1 cellular context compared by ENCODE assay signal in genomic region chr7:94980418-94981142, GRCh38.
TF ChIP-seq lines count a peak whose summit lies in the region.

No MANE protein-coding gene starts in this region.

TF ChIP-seq in HepG2, 621 proteins besides CTCF, POLR2A, EP300 and RAD21 (continued from another document and continues in another):
- TF ChIP-seq, protein P1, sequence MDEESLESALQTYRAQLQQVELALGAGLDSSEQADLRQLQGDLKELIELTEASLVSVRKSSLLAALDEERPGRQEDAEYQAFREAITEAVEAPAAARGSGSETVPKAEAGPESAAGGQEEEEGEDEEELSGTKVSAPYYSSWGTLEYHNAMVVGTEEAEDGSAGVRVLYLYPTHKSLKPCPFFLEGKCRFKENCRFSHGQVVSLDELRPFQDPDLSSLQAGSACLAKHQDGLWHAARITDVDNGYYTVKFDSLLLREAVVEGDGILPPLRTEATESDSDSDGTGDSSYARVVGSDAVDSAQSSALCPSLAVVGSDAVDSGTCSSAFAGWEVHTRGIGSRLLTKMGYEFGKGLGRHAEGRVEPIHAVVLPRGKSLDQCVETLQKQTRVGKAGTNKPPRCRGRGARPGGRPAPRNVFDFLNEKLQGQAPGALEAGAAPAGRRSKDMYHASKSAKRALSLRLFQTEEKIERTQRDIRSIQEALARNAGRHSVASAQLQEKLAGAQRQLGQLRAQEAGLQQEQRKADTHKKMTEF (CRISPR knock-in tag; IDR thresholded peaks at IDR 0.05) = peak; percentile 83
- TF ChIP-seq, protein P2, sequence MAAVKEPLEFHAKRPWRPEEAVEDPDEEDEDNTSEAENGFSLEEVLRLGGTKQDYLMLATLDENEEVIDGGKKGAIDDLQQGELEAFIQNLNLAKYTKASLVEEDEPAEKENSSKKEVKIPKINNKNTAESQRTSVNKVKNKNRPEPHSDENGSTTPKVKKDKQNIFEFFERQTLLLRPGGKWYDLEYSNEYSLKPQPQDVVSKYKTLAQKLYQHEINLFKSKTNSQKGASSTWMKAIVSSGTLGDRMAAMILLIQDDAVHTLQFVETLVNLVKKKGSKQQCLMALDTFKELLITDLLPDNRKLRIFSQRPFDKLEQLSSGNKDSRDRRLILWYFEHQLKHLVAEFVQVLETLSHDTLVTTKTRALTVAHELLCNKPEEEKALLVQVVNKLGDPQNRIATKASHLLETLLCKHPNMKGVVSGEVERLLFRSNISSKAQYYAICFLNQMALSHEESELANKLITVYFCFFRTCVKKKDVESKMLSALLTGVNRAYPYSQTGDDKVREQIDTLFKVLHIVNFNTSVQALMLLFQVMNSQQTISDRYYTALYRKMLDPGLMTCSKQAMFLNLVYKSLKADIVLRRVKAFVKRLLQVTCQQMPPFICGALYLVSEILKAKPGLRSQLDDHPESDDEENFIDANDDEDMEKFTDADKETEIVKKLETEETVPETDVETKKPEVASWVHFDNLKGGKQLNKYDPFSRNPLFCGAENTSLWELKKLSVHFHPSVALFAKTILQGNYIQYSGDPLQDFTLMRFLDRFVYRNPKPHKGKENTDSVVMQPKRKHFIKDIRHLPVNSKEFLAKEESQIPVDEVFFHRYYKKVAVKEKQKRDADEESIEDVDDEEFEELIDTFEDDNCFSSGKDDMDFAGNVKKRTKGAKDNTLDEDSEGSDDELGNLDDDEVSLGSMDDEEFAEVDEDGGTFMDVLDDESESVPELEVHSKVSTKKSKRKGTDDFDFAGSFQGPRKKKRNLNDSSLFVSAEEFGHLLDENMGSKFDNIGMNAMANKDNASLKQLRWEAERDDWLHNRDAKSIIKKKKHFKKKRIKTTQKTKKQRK (IDR thresholded peaks at IDR 0.05; ENCODE audit: low read length) = no peak
- TF ChIP-seq BCL6 (CRISPR knock-in tag; IDR thresholded peaks at IDR 0.05) = peak; percentile 97
- peak; percentile 87 for TF ChIP-seq FOXP4 (CRISPR knock-in tag; IDR thresholded peaks at IDR 0.05)
- no peak for TF ChIP-seq EZH2 (conservative IDR thresholded peaks at IDR 0.05; ENCODE audit: low read depth, low read length)
- TF ChIP-seq TFAP4 (IDR thresholded peaks at IDR 0.05; ENCODE audit: borderline replicate concordance, low read depth) = peak; percentile 49; the same call in 1 of the 2 replicates
- no peak; the same call in 1 of the 2 replicates for TF ChIP-seq JUNB (CRISPR knock-in tag; IDR thresholded peaks at IDR 0.05; ENCODE audit: borderline replicate concordance)
- TF ChIP-seq KDM1A (CRISPR knock-in tag; IDR thresholded peaks at IDR 0.05) = 0 out of 2 replicates have a peak, but pooled peaks have one; percentile 35
- peak; percentile 66; the same call in 1 of the 2 replicates for TF ChIP-seq ZNF614 (CRISPR knock-in tag; IDR thresholded peaks at IDR 0.05; ENCODE audit: borderline replicate concordance)
- peak; percentile 84 for TF ChIP-seq NFIC (IDR thresholded peaks at IDR 0.05; ENCODE audit: low read length)
- no peak for TF ChIP-seq KLF15 (CRISPR knock-in tag; IDR thresholded peaks at IDR 0.05; ENCODE audit: borderline replicate concordance)
- TF ChIP-seq ZNF362 (CRISPR knock-in tag; IDR thresholded peaks at IDR 0.05; ENCODE audit: borderline replicate concordance) = peak; percentile 90
- peak; percentile 78; the same call in 1 of the 2 replicates for TF ChIP-seq ZNF503 (CRISPR knock-in tag; IDR thresholded peaks at IDR 0.05)
- TF ChIP-seq, protein P3, sequence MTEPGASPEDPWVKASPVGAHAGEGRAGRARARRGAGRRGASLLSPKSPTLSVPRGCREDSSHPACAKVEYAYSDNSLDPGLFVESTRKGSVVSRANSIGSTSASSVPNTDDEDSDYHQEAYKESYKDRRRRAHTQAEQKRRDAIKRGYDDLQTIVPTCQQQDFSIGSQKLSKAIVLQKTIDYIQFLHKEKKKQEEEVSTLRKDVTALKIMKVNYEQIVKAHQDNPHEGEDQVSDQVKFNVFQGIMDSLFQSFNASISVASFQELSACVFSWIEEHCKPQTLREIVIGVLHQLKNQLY (CRISPR knock-in tag; IDR thresholded peaks at IDR 0.05) = peak; percentile 62; the same call in 1 of the 2 replicates
- TF ChIP-seq ZNF281 (CRISPR knock-in tag; IDR thresholded peaks at IDR 0.05; ENCODE audit: borderline replicate concordance) = no peak
- TF ChIP-seq CHD4 (IDR thresholded peaks at IDR 0.05; ENCODE audit: borderline replicate concordance, low read length) = peak; percentile 41; the same call in 1 of the 2 replicates
- TF ChIP-seq POLR2AphosphoS2 (IDR thresholded peaks at IDR 0.05; ENCODE audit: low read depth, low read length) = no peak
- TF ChIP-seq PHF20 (CRISPR knock-in tag; IDR thresholded peaks at IDR 0.05) = no peak
- TF ChIP-seq MLXIP (CRISPR knock-in tag; IDR thresholded peaks at IDR 0.05; ENCODE audit: borderline replicate concordance) = no peak
- peak; percentile 26; the same call in 1 of the 2 replicates for TF ChIP-seq ZMYM4 (CRISPR knock-in tag; IDR thresholded peaks at IDR 0.05)
- TF ChIP-seq ZNF770 (CRISPR knock-in tag; IDR thresholded peaks at IDR 0.05) = peak; percentile 83
- 0 out of 2 replicates have a peak, but pooled peaks have one; percentile 28 for TF ChIP-seq RCOR2 (CRISPR knock-in tag; IDR thresholded peaks at IDR 0.05)
- TF ChIP-seq FOSL1 (CRISPR knock-in tag; IDR thresholded peaks at IDR 0.05; ENCODE audit: borderline replicate concordance) = peak; percentile 46; the same call in 1 of the 2 replicates
- peak; percentile 52; the same call in 1 of the 2 replicates for TF ChIP-seq IKZF5 (CRISPR knock-in tag; IDR thresholded peaks at IDR 0.05)
- peak; percentile 38; the same call in 1 of the 2 replicates for TF ChIP-seq ZKSCAN8 (CRISPR knock-in tag; IDR thresholded peaks at IDR 0.05; ENCODE audit: borderline replicate concordance)
- TF ChIP-seq PAWR (CRISPR knock-in tag; IDR thresholded peaks at IDR 0.05; ENCODE audit: borderline replicate concordance) = no peak
- TF ChIP-seq ZNF451 (CRISPR knock-in tag; IDR thresholded peaks at IDR 0.05) = no peak
- TF ChIP-seq ZNF644 (CRISPR knock-in tag; IDR thresholded peaks at IDR 0.05; ENCODE audit: low read depth) = no peak
- no peak for TF ChIP-seq SMYD3 (CRISPR knock-in tag; IDR thresholded peaks at IDR 0.05)
- TF ChIP-seq ZNF737 (CRISPR knock-in tag; IDR thresholded peaks at IDR 0.05; ENCODE audit: borderline replicate concordance) = no peak
- TF ChIP-seq SATB2 (CRISPR knock-in tag; IDR thresholded peaks at IDR 0.05) = no peak
- TF ChIP-seq HHEX (CRISPR knock-in tag; IDR thresholded peaks at IDR 0.05) = no peak
- peak; percentile 81 for TF ChIP-seq SOX5 (CRISPR knock-in tag; IDR thresholded peaks at IDR 0.05; ENCODE audit: borderline replicate concordance)
- TF ChIP-seq DMAP1 (CRISPR knock-in tag; IDR thresholded peaks at IDR 0.05) = 0 out of 2 replicates have a peak, but pooled peaks have one; percentile 42
- TF ChIP-seq ZNF121 (CRISPR knock-in tag; IDR thresholded peaks at IDR 0.05) = peak; percentile 87
